14 cellular contexts compared by ENCODE assay signal in the genomic region with DNA sequence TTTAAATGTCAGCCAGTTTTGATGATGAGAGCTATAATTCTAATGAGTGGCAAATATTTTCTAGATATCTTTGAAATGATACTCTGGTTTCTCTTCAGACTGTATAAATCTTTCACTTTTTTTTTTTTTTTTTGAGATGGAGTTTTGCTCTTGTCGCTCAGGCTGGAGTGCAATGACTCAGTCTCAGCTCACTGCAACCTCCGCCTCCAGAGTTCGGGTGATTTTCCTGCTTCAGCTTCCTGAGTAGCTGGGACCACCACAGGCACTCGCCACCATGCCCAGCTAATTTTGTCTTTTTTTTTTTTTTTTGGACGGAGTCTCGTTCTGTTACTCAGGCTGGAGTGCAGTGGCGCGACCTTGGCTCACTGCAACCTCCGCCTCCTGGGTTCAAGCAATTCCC.
DNase-seq lines count a peak whose midpoint lies in the region; ATAC-seq and TF ChIP-seq lines count a peak whose summit lies in the region.
"Had no signal": no experiment of that assay in that cellular context is flagged by ENCODE, and none has a peak within 500 bp of the region (broad histone marks: within the 10 kb centered on the region; RNA-seq: fewer than 3 reads in every experiment).

No MANE protein-coding gene starts in this region.

- TF ChIP-seq CTCF in type B pancreatic cell (conservative IDR thresholded peaks at IDR 0.05) = no peak

- peaks cover 25% of the 10 kb centered on the region for H3K36me3 Mint-ChIP-seq in type B pancreatic cell
- H3K36me3 Mint-ChIP-seq in activated T-helper 2 cell treated with anti-CD3 and anti-CD28 coated beads, Interferon-gamma antibody, Interleukin-2, Interleukin-4, amounts not matched to agents 10 μg/mL and 5 μg/mL and 100 μg/mL, durations not matched to agents 14 hours and 24 hours and 36 hours (ENCODE audit: low read depth) = no peaks in the 10 kb centered on the region

- DNase-seq in H4 (ENCODE audit: low spot score) (peak; percentile 51), fibroblast of peridontal ligament (ENCODE audit: extremely low read depth) (peak; percentile 73), pulmonary artery endothelial cell (ENCODE audit: low read depth, low spot score) (peak; percentile 54), type B pancreatic cell (ENCODE audit: extremely low spot score, unreplicated experiment) (no peak)
- DNase-seq in activated CD4-positive, alpha-beta T cell treated with anti-CD3 and anti-CD28 coated beads for 48 hours = no peak
- no peak for DNase-seq in activated T-helper 2 cell treated with anti-CD3 and anti-CD28 coated beads, Interferon-gamma antibody, Interleukin-2, Interleukin-4, amounts not matched to agents 10 μg/mL and 5 μg/mL and 100 μg/mL, durations not matched to agents 14 hours and 24 hours and 36 hours (ENCODE audit: low spot score)
- DNase-seq: activated CD4-positive, alpha-beta T cell treated with anti-CD3 and anti-CD28 coated beads for 1 hour; activated T-cell treated with anti-CD3 and anti-CD28 coated beads for 4 hours; colonic mucosa; Karpas-422; NCI-H2029; NCI-H774 had no signal

- H3K4me3 Mint-ChIP-seq in type B pancreatic cell = no peak overlapping the region
- no peak overlapping the region for H3K4me3 Mint-ChIP-seq in activated T-helper 2 cell treated with anti-CD3 and anti-CD28 coated beads, Interferon-gamma antibody, Interleukin-2, Interleukin-4, amounts not matched to agents 10 μg/mL and 5 μg/mL and 100 μg/mL, durations not matched to agents 14 hours and 24 hours and 36 hours (ENCODE audit: low read depth)

- intact Hi-C loops in activated T-helper 2 cell treated with anti-CD3 and anti-CD28 coated beads, Interferon-gamma antibody, Interleukin-2, Interleukin-4, amounts not matched to agents 10 μg/mL and 5 μg/mL and 100 μg/mL, durations not matched to agents 14 hours and 24 hours and 36 hours (cut with micrococcal nuclease) = no loop called here

- ATAC-seq in SK-N-SH treated with all-trans-retinoic acid at 6 μM for 48 hours = peak; percentile 59
- no peak for ATAC-seq in GM18520 (IDR thresholded peaks at IDR 0.05; ENCODE audit: unreplicated experiment)

- no peak overlapping the region for H3K27ac Mint-ChIP-seq in type B pancreatic cell
- no peak overlapping the region for H3K27ac Mint-ChIP-seq in activated T-helper 2 cell treated with anti-CD3 and anti-CD28 coated beads, Interferon-gamma antibody, Interleukin-2, Interleukin-4, amounts not matched to agents 10 μg/mL and 5 μg/mL and 100 μg/mL, durations not matched to agents 14 hours and 24 hours and 36 hours

- no peaks in the 10 kb centered on the region for H3K9me3 Mint-ChIP-seq in type B pancreatic cell
- no peaks in the 10 kb centered on the region for H3K9me3 Mint-ChIP-seq in activated T-helper 2 cell treated with anti-CD3 and anti-CD28 coated beads, Interferon-gamma antibody, Interleukin-2, Interleukin-4, amounts not matched to agents 10 μg/mL and 5 μg/mL and 100 μg/mL, durations not matched to agents 14 hours and 24 hours and 36 hours

- H3K4me1 Mint-ChIP-seq in type B pancreatic cell (ENCODE audit: unreplicated experiment) = peaks cover 33% of the 10 kb centered on the region
- H3K4me1 Mint-ChIP-seq in activated T-helper 2 cell treated with anti-CD3 and anti-CD28 coated beads, Interferon-gamma antibody, Interleukin-2, Interleukin-4, amounts not matched to agents 10 μg/mL and 5 μg/mL and 100 μg/mL, durations not matched to agents 14 hours and 24 hours and 36 hours (ENCODE audit: low read depth) = no peaks in the 10 kb centered on the region

- H3K27me3 Mint-ChIP-seq in type B pancreatic cell = no peaks in the 10 kb centered on the region
- peaks cover 21% of the 10 kb centered on the region for H3K27me3 Mint-ChIP-seq in activated T-helper 2 cell treated with anti-CD3 and anti-CD28 coated beads, Interferon-gamma antibody, Interleukin-2, Interleukin-4, amounts not matched to agents 10 μg/mL and 5 μg/mL and 100 μg/mL, durations not matched to agents 14 hours and 24 hours and 36 hours (ENCODE audit: low read depth)

TF ChIP-seq in SK-N-SH treated with all-trans-retinoic acid at 6 μM for 48 hours, 23 proteins besides CTCF, POLR2A, EP300 and RAD21:
- TF ChIP-seq TCF4 (CRISPR knock-in tag; IDR thresholded peaks at IDR 0.05; ENCODE audit: borderline replicate concordance) = no peak
- TF ChIP-seq ZFP3 (CRISPR knock-in tag; IDR thresholded peaks at IDR 0.05) = no peak
- no peak for TF ChIP-seq ZFP30 (CRISPR knock-in tag; IDR thresholded peaks at IDR 0.05)
- TF ChIP-seq GLIS3 (CRISPR knock-in tag; IDR thresholded peaks at IDR 0.05) = no peak
- TF ChIP-seq, protein P1, sequence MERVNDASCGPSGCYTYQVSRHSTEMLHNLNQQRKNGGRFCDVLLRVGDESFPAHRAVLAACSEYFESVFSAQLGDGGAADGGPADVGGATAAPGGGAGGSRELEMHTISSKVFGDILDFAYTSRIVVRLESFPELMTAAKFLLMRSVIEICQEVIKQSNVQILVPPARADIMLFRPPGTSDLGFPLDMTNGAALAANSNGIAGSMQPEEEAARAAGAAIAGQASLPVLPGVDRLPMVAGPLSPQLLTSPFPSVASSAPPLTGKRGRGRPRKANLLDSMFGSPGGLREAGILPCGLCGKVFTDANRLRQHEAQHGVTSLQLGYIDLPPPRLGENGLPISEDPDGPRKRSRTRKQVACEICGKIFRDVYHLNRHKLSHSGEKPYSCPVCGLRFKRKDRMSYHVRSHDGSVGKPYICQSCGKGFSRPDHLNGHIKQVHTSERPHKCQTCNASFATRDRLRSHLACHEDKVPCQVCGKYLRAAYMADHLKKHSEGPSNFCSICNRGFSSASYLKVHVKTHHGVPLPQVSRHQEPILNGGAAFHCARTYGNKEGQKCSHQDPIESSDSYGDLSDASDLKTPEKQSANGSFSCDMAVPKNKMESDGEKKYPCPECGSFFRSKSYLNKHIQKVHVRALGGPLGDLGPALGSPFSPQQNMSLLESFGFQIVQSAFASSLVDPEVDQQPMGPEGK (CRISPR knock-in tag; IDR thresholded peaks at IDR 0.05; ENCODE audit: borderline replicate concordance) = no peak
- no peak for TF ChIP-seq RARB (CRISPR knock-in tag; IDR thresholded peaks at IDR 0.05)

Comparison
In these comparisons a context has a peak if more than half of its experiments do, and no peak if none do; other contexts are left out.
1. DNase-seq: peak in H4 (single experiment), fibroblast of peridontal ligament (single experiment) and pulmonary artery endothelial cell (single experiment); none in type B pancreatic cell (single experiment), activated CD4-positive, alpha-beta T cell treated with anti-CD3 and anti-CD28 coated beads for 48 hours (single experiment) and activated T-helper 2 cell treated with anti-CD3 and anti-CD28 coated beads, Interferon-gamma antibody, Interleukin-2, Interleukin-4, amounts not matched to agents 10 μg/mL and 5 μg/mL and 100 μg/mL, durations not matched to agents 14 hours and 24 hours and 36 hours (single experiment).